Comparison of ENCODE assay signal across 29 cellular contexts in the genomic region with DNA sequence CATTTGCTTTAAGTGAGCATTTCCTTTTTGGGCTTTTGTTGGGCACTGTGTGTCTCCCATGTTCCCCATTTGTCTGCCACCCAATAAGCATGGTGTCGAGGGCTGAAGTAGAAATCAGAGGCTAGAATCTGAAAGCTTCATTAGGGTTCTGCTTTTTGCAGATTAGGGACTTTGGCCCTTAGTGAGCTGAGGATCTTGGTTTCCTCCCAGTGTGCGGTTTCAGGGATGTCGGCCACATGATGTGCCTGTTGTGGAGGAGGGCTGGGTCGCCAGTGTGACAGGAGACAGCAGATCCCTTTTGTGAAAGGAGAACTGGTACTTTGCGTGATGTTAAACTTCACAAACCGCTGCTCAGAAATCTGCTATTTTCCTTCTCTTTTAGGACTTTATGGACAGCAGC. TPM values are rescaled to one million over a fixed set of nuclear protein-coding genes. Genes with fewer than 3 reads are reported as not detected.
DNase-seq lines count a peak whose midpoint lies in the region; ATAC-seq and TF ChIP-seq lines count a peak whose summit lies in the region.
"Had no signal": no experiment of that assay in that cellular context is flagged by ENCODE, and none has a peak within 500 bp of the region (broad histone marks: within the 10 kb centered on the region; RNA-seq: fewer than 3 reads in every experiment).

No MANE protein-coding gene starts in this region.

- no peak overlapping the region for H3K4me3 ChIP-seq in OCI-LY3 (ENCODE audit: low read length)
- H3K4me3 ChIP-seq: dorsolateral prefrontal cortex, gastroesophageal sphincter, left ventricle myocardium inferior, SK-N-MC had no signal

- H4K20me1 ChIP-seq in OCI-LY3 (ENCODE audit: insufficient read depth, low read length) = peaks cover 40% of the 10 kb centered on the region

- H3K27ac ChIP-seq in OCI-LY3 (ENCODE audit: low read length) = no peak overlapping the region; the same call in 1 of the 2 replicates
- H3K27ac ChIP-seq: dorsolateral prefrontal cortex, gastroesophageal sphincter, left ventricle myocardium inferior, SK-N-MC, WERI-Rb-1 had no signal

- intact Hi-C loops in sciatic nerve (cut with DNase I) = no loop called here

- peak; percentile 2 for DNase-seq in NOMO-1 treated with DMSO at 0.1 percent for 48 hours (lab: John Stamatoyannopoulos, UW; ENCODE audit: unreplicated experiment)
- DNase-seq in NOMO-1 (lab: John Stamatoyannopoulos, UW; ENCODE audit: unreplicated experiment in 2 of 2) = no peak
- DNase-seq in globus pallidus (ENCODE audit: low spot score) = peak; percentile 46
- no peak for DNase-seq in sciatic nerve (ENCODE audit: low spot score)
- DNase-seq in DMS114 treated with DMSO at 0.1 percent for 48 hours (lab: John Stamatoyannopoulos, UW; ENCODE audit: unreplicated experiment) = no peak
- no peak for DNase-seq in activated CD8-positive, alpha-beta memory T cell treated with anti-CD3 and anti-CD28 coated beads for 24 hours
- DNase-seq: 8988T; activated CD4-positive, alpha-beta T cell treated with anti-CD3 and anti-CD28 coated beads for 48 hours; activated naive CD4-positive, alpha-beta T cell treated with Interleukin-2 at 50 U/mL for 16 hours; activated T-cell treated with anti-CD3 and anti-CD28 coated beads, Interleukin-2, amount 50 U/mL, for 4 hours; CD8-positive, alpha-beta memory T cell; cerebellar nuclear complex; DMS153; dorsolateral prefrontal cortex; H9; left ventricle myocardium inferior; naive thymus-derived CD8-positive, alpha-beta T cell; NCI-H1048; NCI-H187; NCI-H524 treated with DMSO at 0.1 percent for 48 hours; occipital lobe; small intestine; stimulated activated naive CD8-positive, alpha-beta T cell treated with anti-CD3 and anti-CD28 coated beads, Interleukin-15, amount 100 ng/mL, for 72 hours; T-helper 17 cell; WERI-Rb-1 had no signal

- H3K36me3 ChIP-seq in OCI-LY3 (replicated peaks; ENCODE audit: low read depth, low read length) = peaks cover 62% of the 10 kb centered on the region

- 0 out of 2 replicates have a peak overlapping the region, but pooled peaks have one; percentile 21 for H3K4me2 ChIP-seq in OCI-LY3 (ENCODE audit: low read length)

- H3K9ac ChIP-seq in OCI-LY3 (ENCODE audit: low read length) = no peak overlapping the region

- TF ChIP-seq CTCF in OCI-LY3 (IDR thresholded peaks at IDR 0.05; ENCODE audit: low read depth, low read length) = no peak

- ATAC-seq in sciatic nerve = peak; percentile 42
- ATAC-seq in GM19035 (IDR thresholded peaks at IDR 0.05; ENCODE audit: unreplicated experiment) = no peak
- ATAC-seq: activated T-cell treated with anti-CD3 and anti-CD28 coated beads, Interleukin-2, amount 50 U/mL, for 4 hours; gastroesophageal sphincter; naive thymus-derived CD8-positive, alpha-beta T cell; T-helper 17 cell had no signal

- H2AFZ ChIP-seq in OCI-LY3 (ENCODE audit: low read depth, low read length) = no peak overlapping the region

- peaks cover 24% of the 10 kb centered on the region for H3K4me1 ChIP-seq in OCI-LY3 (ENCODE audit: low read length)
- H3K4me1 ChIP-seq: gastroesophageal sphincter, left ventricle myocardium inferior had no signal

- H3K27me3 ChIP-seq in OCI-LY3 (ENCODE audit: low read depth, low read length) = no peaks in the 10 kb centered on the region
- H3K27me3 ChIP-seq: dorsolateral prefrontal cortex, gastroesophageal sphincter had no signal

- no peaks in the 10 kb centered on the region for H3K9me3 ChIP-seq in OCI-LY3 (ENCODE audit: insufficient read depth, low read length)
- H3K9me3 ChIP-seq: gastroesophageal sphincter, left ventricle myocardium inferior had no signal

- 0 out of 2 replicates have a peak, but pooled peaks cover 4% of the 10 kb centered on the region for H3K79me2 ChIP-seq in OCI-LY3 (ENCODE audit: low read length)

RNA-seq across cellular contexts. Expression of gene PLEKHB2, which starts 41.1 kb away (rescaled TPM):
- total RNA-seq in sciatic nerve = 52.0 TPM

RNA-seq across cellular contexts. Expression of gene FAM168B, which starts 53.0 kb away (rescaled TPM):
- 88.0 TPM for total RNA-seq in sciatic nerve

Comparison
In these comparisons a context has a peak if more than half of its experiments do, and no peak if none do; other contexts are left out.
1. DNase-seq: peak in NOMO-1 treated with DMSO at 0.1 percent for 48 hours (single experiment) and globus pallidus (single experiment); none in NOMO-1 (0 of 2), sciatic nerve (single experiment), DMS114 treated with DMSO at 0.1 percent for 48 hours (single experiment) and activated CD8-positive, alpha-beta memory T cell treated with anti-CD3 and anti-CD28 coated beads for 24 hours (single experiment).